8 cellular contexts compared by ENCODE assay signal in the genomic region with DNA sequence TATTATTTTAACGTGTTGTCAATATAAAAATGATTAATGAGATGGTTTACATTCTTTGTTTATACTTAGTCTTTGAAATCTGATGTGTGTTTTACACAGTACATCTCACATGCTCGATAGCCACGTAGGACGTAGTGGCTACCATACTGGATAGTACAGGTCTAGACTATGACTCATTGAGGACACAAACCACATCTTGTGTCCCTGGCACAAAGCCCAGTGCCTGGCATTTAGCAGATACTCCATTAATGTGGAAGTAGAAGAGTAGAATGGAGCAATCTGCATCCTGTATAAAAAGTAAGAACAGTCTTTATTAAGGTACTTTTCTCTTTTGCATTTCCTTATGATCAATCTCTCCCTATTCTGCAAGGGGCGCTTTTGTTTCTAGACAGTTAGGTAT. TPM values are rescaled to one million over a fixed set of nuclear protein-coding genes. Genes with fewer than 3 reads are reported as not detected.
A peak's percentile ranks its signal among the peaks of the same experiment; 100 is the strongest.
DNase-seq lines count a peak whose midpoint lies in the region; ATAC-seq and TF ChIP-seq lines count a peak whose summit lies in the region.

No MANE protein-coding gene starts in this region.

- H3K9ac ChIP-seq in GM23248: no peak overlapping the region; the same call in 1 of the 2 replicates

- POLR2A ChIA-PET in activated CD4-positive, alpha-beta memory T cell treated with anti-CD3 and anti-CD28 coated beads, Interleukin-2, amount 10 ng/mL, durations not matched to agents 7 days and 5 days (lab: Charles Lee): no interaction called here

- 46 to 47% methylated on average over 5 of the region's 5 CpGs for WGBS in GM23248 (ENCODE audit: low coverage in 1 of 2, low lambda C conversion rate in 2 of 2, missing lambda C conversion rate in 2 of 2), 2 experiments

- H3K4me3 ChIP-seq in GM23248: no peak overlapping the region
- no peak overlapping the region for H3K4me3 ChIP-seq in osteoblast (ENCODE audit: insufficient read depth, low read length)

- H3K4me1 Mint-ChIP-seq in chondrocyte (ENCODE audit: low read depth) (peaks cover 55% of the 10 kb centered on the region), endothelial cell (ENCODE audit: unreplicated experiment) (no peaks in the 10 kb centered on the region)
- H3K4me1 Mint-ChIP-seq in activated CD4-positive, alpha-beta memory T cell treated with anti-CD3 and anti-CD28 coated beads, Interleukin-2, amount 10 ng/mL, durations not matched to agents 7 days and 5 days: no peaks in the 10 kb centered on the region

- peak overlapping the region; percentile 36; the same call in 1 of the 2 replicates for H3K27ac ChIP-seq in GM23248
- H3K27ac ChIP-seq in osteoblast (ENCODE audit: low read depth, low read length): peak overlapping the region; percentile 12

- H3K9me3 Mint-ChIP-seq in chondrocyte (ENCODE audit: low read depth): peaks cover 3% of the 10 kb centered on the region
- H3K9me3 Mint-ChIP-seq in activated CD4-positive, alpha-beta memory T cell treated with anti-CD3 and anti-CD28 coated beads, Interleukin-2, amount 10 ng/mL, durations not matched to agents 7 days and 5 days: peaks cover 4% of the 10 kb centered on the region
- no peaks in the 10 kb centered on the region for H3K9me3 Mint-ChIP-seq in endothelial cell (ENCODE audit: unreplicated experiment)

- H3K4me2 ChIP-seq in GM23248 (ENCODE audit: unreplicated experiment) (no peak overlapping the region), osteoblast (ENCODE audit: insufficient read depth, low read length) (peak overlapping the region; percentile 0)

- no peaks in the 10 kb centered on the region for H4K20me1 ChIP-seq in GM23248 (ENCODE audit: insufficient read depth)
- no peaks in the 10 kb centered on the region for H4K20me1 ChIP-seq in osteoblast (ENCODE audit: insufficient read depth, low read length)

- H3K27ac Mint-ChIP-seq in chondrocyte (ENCODE audit: unreplicated experiment) (peak overlapping the region; percentile 96), endothelial cell (ENCODE audit: unreplicated experiment) (no peak overlapping the region)
- H3K27ac Mint-ChIP-seq in activated CD4-positive, alpha-beta memory T cell treated with anti-CD3 and anti-CD28 coated beads, Interleukin-2, amount 10 ng/mL, durations not matched to agents 7 days and 5 days: no peak overlapping the region

- H3K4me1 ChIP-seq in GM23248 (ENCODE audit: insufficient read depth): peaks cover 10% of the 10 kb centered on the region
- H3K4me1 ChIP-seq in osteoblast (ENCODE audit: insufficient read depth, low read length): peaks cover 11% of the 10 kb centered on the region

- ATAC-seq in HG02763 (IDR thresholded peaks at IDR 0.05; ENCODE audit: unreplicated experiment): no peak

- H3K27me3 ChIP-seq in GM23248 (replicated peaks; ENCODE audit: insufficient read depth) (no peaks in the 10 kb centered on the region), osteoblast (ENCODE audit: insufficient read depth, low read length) (no peaks in the 10 kb centered on the region)

- no peaks in the 10 kb centered on the region for H3K36me3 ChIP-seq in GM23248 (ENCODE audit: low read depth)
- H3K36me3 ChIP-seq in osteoblast (ENCODE audit: insufficient read depth, low read length): no peaks in the 10 kb centered on the region

- TF ChIP-seq CTCF in chondrocyte (IDR thresholded peaks at IDR 0.05) (no peak), osteoblast (IDR thresholded peaks at IDR 0.05; ENCODE audit: extremely low read depth, low read depth, low read length) (no peak), endothelial cell (IDR thresholded peaks at IDR 0.05; ENCODE audit: unreplicated experiment) (no peak)

- peaks cover 3% of the 10 kb centered on the region for H3K36me3 Mint-ChIP-seq in chondrocyte (ENCODE audit: low read depth)
- no peaks in the 10 kb centered on the region for H3K36me3 Mint-ChIP-seq in activated CD4-positive, alpha-beta memory T cell treated with anti-CD3 and anti-CD28 coated beads, Interleukin-2, amount 10 ng/mL, durations not matched to agents 7 days and 5 days (ENCODE audit: low read depth)
- H3K36me3 Mint-ChIP-seq in endothelial cell (ENCODE audit: low read depth, unreplicated experiment): no peaks in the 10 kb centered on the region

- CTCF ChIA-PET in activated CD4-positive, alpha-beta memory T cell treated with anti-CD3 and anti-CD28 coated beads, Interleukin-2, amount 10 ng/mL, durations not matched to agents 7 days and 5 days (lab: Charles Lee): interaction anchor here (1.0 kb wide), 1 partner anchor 73 kb away, joined by 4 read pairs; no protein-coding TSS in a partner anchor

- in situ Hi-C loops in GM23248 (cut with MboI): no loop called here

- H3K79me2 ChIP-seq in GM23248 (ENCODE audit: insufficient read depth) (no peaks in the 10 kb centered on the region), osteoblast (ENCODE audit: insufficient read depth, low read length) (no peaks in the 10 kb centered on the region)

- DNase-seq in GM23248 (peak; percentile 95), NCI-H748 treated with DMSO at 0.1 percent for 48 hours (lab: John Stamatoyannopoulos, UW) (peak; percentile 94), chondrocyte (ENCODE audit: low spot score) (no peak), osteoblast (ENCODE audit: insufficient read length, low spot score, missing footprints) (peak; percentile 73), endothelial cell (ENCODE audit: low spot score) (no peak), cerebellar nuclear complex (lab: John Stamatoyannopoulos, UW) (no peak)
- DNase-seq in activated CD4-positive, alpha-beta memory T cell treated with anti-CD3 and anti-CD28 coated beads, Interleukin-2, amount 10 ng/mL, durations not matched to agents 7 days and 5 days: no peak

- H3K27me3 Mint-ChIP-seq in chondrocyte (ENCODE audit: low read depth): no peaks in the 10 kb centered on the region
- no peaks in the 10 kb centered on the region for H3K27me3 Mint-ChIP-seq in activated CD4-positive, alpha-beta memory T cell treated with anti-CD3 and anti-CD28 coated beads, Interleukin-2, amount 10 ng/mL, durations not matched to agents 7 days and 5 days
- no peaks in the 10 kb centered on the region for H3K27me3 Mint-ChIP-seq in endothelial cell (ENCODE audit: unreplicated experiment)

- no peak overlapping the region for H2AFZ ChIP-seq in GM23248
- H2AFZ ChIP-seq in osteoblast (ENCODE audit: low read length): no peak overlapping the region

- H3K4me3 Mint-ChIP-seq in chondrocyte (ENCODE audit: unreplicated experiment): no peak overlapping the region
- H3K4me3 Mint-ChIP-seq in activated CD4-positive, alpha-beta memory T cell treated with anti-CD3 and anti-CD28 coated beads, Interleukin-2, amount 10 ng/mL, durations not matched to agents 7 days and 5 days: no peak overlapping the region
- H3K4me3 Mint-ChIP-seq in endothelial cell (ENCODE audit: unreplicated experiment): no peak overlapping the region

- H3K9me3 ChIP-seq in GM23248 (ENCODE audit: low read depth): no peaks in the 10 kb centered on the region
- H3K9me3 ChIP-seq in osteoblast (ENCODE audit: low read depth, low read length): no peaks in the 10 kb centered on the region

- H3K9me2 ChIP-seq in GM23248 (ENCODE audit: insufficient read depth): no peaks in the 10 kb centered on the region

- peaks cover 6% of the 10 kb centered on the region; the same call in 1 of the 2 replicates for H3F3A ChIP-seq in GM23248 (ENCODE audit: insufficient read depth)

RNA-seq across cellular contexts. Expression of a gene that starts 49.0 kb away (rescaled TPM):
- total RNA-seq in GM23248 (2014; rRNA removed; shearing (Covaris generic)): 3.4 and 4.3 TPM in 2 replicates
- polyA plus RNA-seq in GM23248 (2016; fragmentation: Nextera tagmentation; extraction: Ambion mirVana): 2.2 and 2.3 TPM in 2 replicates
- total RNA-seq in chondrocyte: 35.4 to 42.2 TPM (median 38.8 TPM) in 3 replicates
- 8.3 and 12.3 TPM in 2 replicates for total RNA-seq in osteoblast
- 10 to 100 TPM; 13.1 to 13.8 TPM for total RNA-seq in activated CD4-positive, alpha-beta memory T cell treated with anti-CD3 and anti-CD28 coated beads, Interleukin-2, amount 10 ng/mL, durations not matched to agents 7 days and 5 days
- 4.5 TPM for total RNA-seq in endothelial cell (ENCODE audit: unreplicated experiment)

Comparison
In these comparisons a context has a peak if more than half of its experiments do, and no peak if none do; other contexts are left out.
1. DNase-seq: peak in GM23248 (single experiment), NCI-H748 treated with DMSO at 0.1 percent for 48 hours (single experiment) and osteoblast (single experiment); none in chondrocyte (single experiment), activated CD4-positive, alpha-beta memory T cell treated with anti-CD3 and anti-CD28 coated beads, Interleukin-2, amount 10 ng/mL, durations not matched to agents 7 days and 5 days (single experiment), endothelial cell (single experiment) and cerebellar nuclear complex (0 of 2).